2 cellular contexts compared by ENCODE assay signal in the genomic region with DNA sequence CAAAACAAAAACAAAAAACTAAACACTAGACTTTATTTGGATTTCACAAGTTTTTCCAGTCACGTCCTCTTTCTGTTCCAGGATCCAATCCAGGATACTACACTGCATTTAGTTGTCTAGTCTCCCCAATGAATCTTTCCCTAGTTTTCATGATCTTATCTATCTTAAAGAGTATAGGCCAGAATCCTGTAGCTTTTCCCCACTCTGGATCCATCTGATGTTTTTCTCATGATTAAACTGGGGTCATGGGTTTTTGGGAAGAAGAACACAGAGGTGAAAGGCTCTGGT.
A peak's percentile ranks its signal among the peaks of the same experiment; 100 is the strongest.
TF ChIP-seq lines count a peak whose summit lies in the region.

No MANE protein-coding gene starts in this region.

TF ChIP-seq in IMR-90, 13 proteins besides CTCF, POLR2A, EP300 and RAD21:
- TF ChIP-seq CHD1 (IDR thresholded peaks at IDR 0.05; ENCODE audit: low read depth, low read length) (no peak), CEBPB (IDR thresholded peaks at IDR 0.05; ENCODE audit: low read depth, low read length) (no peak), NFE2L2 (IDR thresholded peaks at IDR 0.05; ENCODE audit: low read depth, low read length) (no peak), RCOR1 (IDR thresholded peaks at IDR 0.05; ENCODE audit: insufficient replicate concordance, low read length) (no peak), FOS (IDR thresholded peaks at IDR 0.05; ENCODE audit: low read depth, low read length) (no peak), MXI1 (IDR thresholded peaks at IDR 0.05; ENCODE audit: borderline replicate concordance, low read depth, low read length) (no peak), MAFK (IDR thresholded peaks at IDR 0.05; ENCODE audit: low read depth, low read length) (no peak), SMC3 (IDR thresholded peaks at IDR 0.05; ENCODE audit: low read depth, low read length) (no peak)

TF ChIP-seq in K562, 482 proteins besides CTCF, POLR2A, EP300 and RAD21:
- no peak for TF ChIP-seq HIVEP1 (CRISPR knock-in tag; IDR thresholded peaks at IDR 0.05)
- no peak for TF ChIP-seq HOMEZ (CRISPR knock-in tag; IDR thresholded peaks at IDR 0.05)
- no peak for TF ChIP-seq NCOA2 (IDR thresholded peaks at IDR 0.05; ENCODE audit: partially characterized antibody in 2 of 2)
- TF ChIP-seq ZNF175 (CRISPR knock-in tag; IDR thresholded peaks at IDR 0.05; ENCODE audit: low read depth) = 0 out of 2 replicates have a peak, but pooled peaks have one; percentile 15
TF ChIP-seq in K562: peak in this region for 1.
